ENCODE assay signal across 14 cellular contexts in genomic region chr20:14830466-14830865, GRCh38.
DNase-seq lines count a peak whose midpoint lies in the region; ATAC-seq and TF ChIP-seq lines count a peak whose summit lies in the region.
"Had no signal": no experiment of that assay in that cellular context is flagged by ENCODE, and none has a peak within 500 bp of the region (broad histone marks: within the 10 kb centered on the region; RNA-seq: fewer than 3 reads in every experiment).

No MANE protein-coding gene starts in this region.

- no peak overlapping the region for H3K27ac ChIP-seq in substantia nigra (ENCODE audit: low read depth, low read length, poor library complexity, severe bottlenecking)
- H3K27ac ChIP-seq: C4-2B had no signal

- H3K27ac Mint-ChIP-seq in nephron progenitor cell, result no peak overlapping the region

- TF ChIP-seq CTCF in nephron progenitor cell (IDR thresholded peaks at IDR 0.05), result no peak

- H3K4me1 Mint-ChIP-seq in nephron progenitor cell, result peaks cover 4% of the 10 kb centered on the region

- DNase-seq in NCI-H1436 treated with DMSO at 0.1 percent for 48 hours (lab: John Stamatoyannopoulos, UW) (peak; percentile 85), Ammon's horn (ENCODE audit: low spot score) (no peak), nephron progenitor cell (no peak), substantia nigra (lab: John Stamatoyannopoulos, UW) (no peak)
- no peak for DNase-seq in stimulated activated naive CD4-positive, alpha-beta T cell (lab: John Stamatoyannopoulos, UW)
- DNase-seq: activated CD4-positive, alpha-beta T cell treated with anti-CD3 and anti-CD28 coated beads, Interleukin-2, amount 50 U/mL, for 4 hours; anterior cingulate cortex; SHP77 had no signal

- ATAC-seq in GM18498 (IDR thresholded peaks at IDR 0.05; ENCODE audit: unreplicated experiment), result peak; percentile 71
- ATAC-seq in GM19467 (IDR thresholded peaks at IDR 0.05; ENCODE audit: unreplicated experiment), result peak; percentile 66
- ATAC-seq in HG03025 (IDR thresholded peaks at IDR 0.05; ENCODE audit: low FRiP score, unreplicated experiment), result peak; percentile 59
- ATAC-seq: esophagus mucosa, left lobe of liver had no signal

- no peaks in the 10 kb centered on the region for H3K36me3 Mint-ChIP-seq in nephron progenitor cell (ENCODE audit: low read depth)

- no peaks in the 10 kb centered on the region for H3K9me3 Mint-ChIP-seq in nephron progenitor cell

- no peaks in the 10 kb centered on the region for H3K27me3 Mint-ChIP-seq in nephron progenitor cell (ENCODE audit: low read depth, poor library complexity)

- no peak overlapping the region for H3K4me3 Mint-ChIP-seq in nephron progenitor cell
